Comparison of ENCODE assay signal across 25 cellular contexts in genomic region chr5:150186796-150187356, GRCh38. TPM values are rescaled to one million over a fixed set of nuclear protein-coding genes. Genes with fewer than 3 reads are reported as not detected.
DNase-seq lines count a peak whose midpoint lies in the region; TF ChIP-seq lines count a peak whose summit lies in the region.
"Had no signal": no experiment of that assay in that cellular context is flagged by ENCODE, and none has a peak within 500 bp of the region (broad histone marks: within the 10 kb centered on the region; RNA-seq: fewer than 3 reads in every experiment).

No MANE protein-coding gene starts in this region.

- no peaks in the 10 kb centered on the region for H3K36me3 Mint-ChIP-seq in HFFc6 (ENCODE audit: low read depth)
- H3K36me3 Mint-ChIP-seq: CD14-positive monocyte; CD8-positive, alpha-beta memory T cell had no signal

- peak overlapping the region in 1 of 2 donors; percentile 65 for H3K9ac ChIP-seq in colonic mucosa (ENCODE audit: low read depth in 2 of 2, low read length in 2 of 2)
- peak overlapping the region in 1 of 2 donors; percentile 36 for H3K9ac ChIP-seq in mucosa of rectum (ENCODE audit: low read depth in 1 of 2, low read length in 2 of 2)
- H3K9ac ChIP-seq: GM23248 had no signal

- H3K27ac Mint-ChIP-seq in HFFc6, result no peak overlapping the region
- H3K27ac Mint-ChIP-seq: CD8-positive, alpha-beta memory T cell had no signal

- no peak overlapping the region for H3K4me3 Mint-ChIP-seq in HFFc6
- H3K4me3 Mint-ChIP-seq: CD14-positive monocyte; CD8-positive, alpha-beta memory T cell had no signal

- in situ Hi-C loops in G401 (cut with HindIII; ENCODE audit: low sequenced_read_pairs), result no loop called here

- no peaks in the 10 kb centered on the region for H3K36me3 ChIP-seq in colonic mucosa
- peaks cover 10 to 21% of the 10 kb centered on the region in 2 donors for H3K36me3 ChIP-seq in mucosa of rectum (ENCODE audit: control insufficient read depth in 2 of 2, insufficient read depth in 2 of 2, low read length in 2 of 2)
- H3K36me3 ChIP-seq: BE2C, HAP-1 had no signal

- DNase-seq in G401 (ENCODE audit: low spot score) (peak; percentile 94), NCI-H1694 (lab: John Stamatoyannopoulos, UW) (peak; percentile 13), colonic mucosa (peak; percentile 36), superior temporal gyrus (ENCODE audit: extremely low spot score) (no peak), NCI-H1436 (lab: John Stamatoyannopoulos, UW) (no peak), HFFc6 (no peak)
- DNase-seq: BE2C; Calu3; CD8-positive, alpha-beta memory T cell; GM23248; Karpas-422; NCI-H1092; NCI-H1417 treated with DMSO at 0.1 percent for 48 hours; NCI-H1930; NCI-H2107; NCI-H446 treated with DMSO at 0.1 percent for 48 hours; NCI-H526; PC-9; RPMI8226; SHP77 had no signal

- H3K27ac ChIP-seq in colonic mucosa, result peak overlapping the region; percentile 9
- H3K27ac ChIP-seq in mucosa of rectum (ENCODE audit: low read depth in 2 of 2, low read length in 2 of 2), result peak overlapping the region; percentile 95 to 98
- H3K27ac ChIP-seq: GM23248, PC-9 had no signal

- H3K4me3 ChIP-seq in colonic mucosa (no peak overlapping the region), mucosa of rectum (ENCODE audit: low read length in 2 of 2) (no peak overlapping the region)
- H3K4me3 ChIP-seq: GM23248, HAP-1, PC-9 had no signal

- H3K9me3 ChIP-seq in colonic mucosa (no peaks in the 10 kb centered on the region), mucosa of rectum (ENCODE audit: control insufficient read depth in 2 of 2, low read length in 2 of 2) (no peaks in the 10 kb centered on the region)
- H3K9me3 ChIP-seq: BE2C, HAP-1 had no signal

- peaks cover 5% of the 10 kb centered on the region for H3K4me1 Mint-ChIP-seq in HFFc6 (ENCODE audit: low read depth)
- H3K4me1 Mint-ChIP-seq: CD8-positive, alpha-beta memory T cell had no signal

- H3K4me1 ChIP-seq in colonic mucosa (peaks cover 37% of the 10 kb centered on the region), mucosa of rectum (ENCODE audit: control insufficient read depth in 2 of 2, insufficient read depth in 2 of 2, low read length in 2 of 2) (peaks cover 74 to 84% of the 10 kb centered on the region in 2 donors)
- H3K4me1 ChIP-seq: BE2C, HAP-1 had no signal

- H3K27me3 ChIP-seq in colonic mucosa (peaks cover 6% of the 10 kb centered on the region), mucosa of rectum (ENCODE audit: control insufficient read depth in 2 of 2, insufficient read depth in 2 of 2, low read length in 2 of 2) (peaks cover 4 to 5% of the 10 kb centered on the region in 2 donors)

- intact Hi-C loops in colonic mucosa (cut with DNase I), result no loop called here

- H3K27me3 Mint-ChIP-seq in HFFc6 (ENCODE audit: insufficient read depth), result peaks cover 45% of the 10 kb centered on the region

- H3K9me3 Mint-ChIP-seq in HFFc6, result no peaks in the 10 kb centered on the region
- H3K9me3 Mint-ChIP-seq: CD8-positive, alpha-beta memory T cell had no signal

- no peak for TF ChIP-seq CTCF in colonic mucosa (IDR thresholded peaks at IDR 0.05)
- TF ChIP-seq CTCF in HFFc6 (IDR thresholded peaks at IDR 0.05), result no peak

RNA-seq across cellular contexts. Expression of gene SLC6A7, which starts 3.0 kb away (rescaled TPM):
- not detected in 2 replicates for total RNA-seq in G401 (2014; rRNA removed; shearing (Covaris generic))
- total RNA-seq in colonic mucosa, result 10 to 100 TPM in 1 of 2 donors, 1 to 10 TPM in 1; 5.0 to 24.9 TPM
- not detected for total RNA-seq in HFFc6 (2021; fragmentation: NEBNext Ultra II Directional; extraction: Animal tissue kit (Norgen Biotek cat#: 25700))
- total RNA-seq: Calu3; CD8-positive, alpha-beta memory T cell; GM23248; PC-9; SK-MEL-5; T-helper 1 cell treated with Interleukin-12 subunit alpha and Interleukin-12 subunit beta and Interleukin-4 antibody, amounts not matched to agents 30 ng/mL and 1 ng/mL, for 36 hours had no signal

RNA-seq across cellular contexts. Expression of gene CDX1, which starts 20.3 kb away (rescaled TPM):
- not detected in 2 replicates for total RNA-seq in G401 (2014; rRNA removed; shearing (Covaris generic))
- total RNA-seq in colonic mucosa, result 100 to 1,000 TPM; 299 to 498 TPM
- under 1 TPM in 1 of 6 experiments, not detected in 5; 0.11 TPM for total RNA-seq in HFFc6 (2021; fragmentation: NEBNext Ultra II Directional; extraction: Animal tissue kit (Norgen Biotek cat#: 25700))
- total RNA-seq: Calu3; CD8-positive, alpha-beta memory T cell; GM23248; PC-9; SK-MEL-5; T-helper 1 cell treated with Interleukin-12 subunit alpha and Interleukin-12 subunit beta and Interleukin-4 antibody, amounts not matched to agents 30 ng/mL and 1 ng/mL, for 36 hours had no signal

RNA-seq across cellular contexts. Expression of gene PDGFRB, which starts 31.2 kb away (rescaled TPM):
- total RNA-seq in G401 (2014; rRNA removed; shearing (Covaris generic)), result 21.0 and 31.1 TPM in 2 replicates
- total RNA-seq in colonic mucosa, result 10 to 100 TPM in 1 of 2 donors, 1 to 10 TPM in 1; 8.6 to 18.1 TPM
- total RNA-seq in HFFc6 (2021; fragmentation: NEBNext Ultra II Directional; extraction: Animal tissue kit (Norgen Biotek cat#: 25700)), result 100 to 1,000 TPM; 137 to 208 (median 180) TPM
- total RNA-seq: Calu3, PC-9 had no signal

Comparison
In these comparisons a context has a peak if more than half of its experiments do, and no peak if none do; other contexts are left out.
1. DNase-seq: peak in G401 (single experiment), NCI-H1694 (single experiment) and colonic mucosa (single experiment); none in superior temporal gyrus (single experiment), NCI-H1436 (single experiment) and HFFc6 (single experiment).
2. RNA of gene CDX1, which starts 20.3 kb away (total RNA-seq): 299 to 498 TPM in colonic mucosa; 0.11 TPM in HFFc6 and not detected in G401; every median in the first group is over 100 times any median in the second.